ENCODE assay signal across 1 cellular context in genomic region chr5:54820346-54820745, GRCh38.
TF ChIP-seq lines count a peak whose summit lies in the region.

No MANE protein-coding gene starts in this region.

TF ChIP-seq in endothelial cell of umbilical vein, 7 proteins besides CTCF, POLR2A, EP300 and RAD21 (continued from another document):
- peak; percentile 36 for TF ChIP-seq GATA2 (IDR thresholded peaks at IDR 0.05; ENCODE audit: insufficient read depth, insufficient read length, low read depth, low read length)
